1 cellular context compared by ENCODE assay signal in genomic region chr2:70520825-70521224, GRCh38.
TF ChIP-seq lines count a peak whose summit lies in the region.

No MANE protein-coding gene starts in this region.

TF ChIP-seq in HCT116, 20 proteins besides CTCF, POLR2A, EP300 and RAD21 (continued from another document):
- TF ChIP-seq CBX3 (IDR thresholded peaks at IDR 0.05; ENCODE audit: low read depth) = no peak
